ENCODE assay signal across 8 cellular contexts in the genomic region with DNA sequence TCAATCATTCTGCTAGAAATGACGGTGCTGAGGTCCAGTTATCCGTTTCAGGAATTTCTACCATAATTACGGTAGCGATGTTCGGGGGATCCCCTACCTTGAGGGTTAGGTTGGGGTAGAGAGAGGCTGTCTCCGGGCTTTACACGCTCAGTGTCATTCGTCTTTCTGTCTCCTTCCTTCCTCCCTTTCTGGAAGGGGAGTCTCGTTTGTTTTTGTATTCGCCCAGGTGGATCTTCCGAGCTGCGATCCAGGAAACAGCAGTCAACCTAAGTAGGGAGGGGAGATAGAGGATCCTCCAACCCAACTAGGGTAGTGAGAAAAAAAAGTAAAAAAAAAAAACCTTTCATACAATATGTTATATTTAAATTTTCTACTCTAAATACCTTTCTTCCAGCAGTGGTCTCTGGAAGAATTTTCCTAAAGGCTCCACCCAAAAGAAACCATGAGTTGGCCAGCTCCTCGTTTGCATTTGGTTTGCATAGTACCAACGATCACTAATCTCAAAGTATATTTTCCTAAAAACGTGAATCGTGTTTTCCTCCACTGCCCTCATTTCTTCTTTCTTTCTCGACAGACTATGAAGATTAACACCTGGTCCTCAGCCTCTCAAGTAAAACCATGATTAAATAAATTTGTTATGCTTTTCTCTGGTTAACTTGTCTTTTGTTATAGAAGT. TPM values are rescaled to one million over a fixed set of nuclear protein-coding genes. Genes with fewer than 3 reads are reported as not detected.
DNase-seq lines count a peak whose midpoint lies in the region; ATAC-seq and TF ChIP-seq lines count a peak whose summit lies in the region.

No MANE protein-coding gene starts in this region.

- H3K9me3 Mint-ChIP-seq in CD8-positive, alpha-beta memory T cell = no peaks in the 10 kb centered on the region
- no peaks in the 10 kb centered on the region for H3K9me3 Mint-ChIP-seq in memory B cell

- H3K4me3 ChIP-seq in CD8-positive, alpha-beta memory T cell (ENCODE audit: low read length) = peak overlapping the region; percentile 58
- H3K4me3 ChIP-seq in HL-60 (replicated peaks; ENCODE audit: insufficient read depth, low read length) (peak overlapping the region; percentile 84), astrocyte of the cerebellum (ENCODE audit: low read depth, low read length) (peak overlapping the region; percentile 60), urinary bladder (ENCODE audit: low read depth, low read length) (peak overlapping the region; percentile 52)

- H3K36me3 Mint-ChIP-seq in CD8-positive, alpha-beta memory T cell = peaks cover 0 to 10% (median 0%) of the 10 kb centered on the region in 3 donors
- H3K36me3 Mint-ChIP-seq in memory B cell = peaks cover under 1% of the 10 kb centered on the region

- H3K9me3 ChIP-seq in CD8-positive, alpha-beta memory T cell (ENCODE audit: low read length) = no peaks in the 10 kb centered on the region

- in situ Hi-C loops in astrocyte of the cerebellum (cut with HindIII; ENCODE audit: low sequenced_read_pairs) = no loop called here

- H3K36me3 ChIP-seq in CD8-positive, alpha-beta memory T cell (ENCODE audit: insufficient read depth, low read length) = no peaks in the 10 kb centered on the region
- no peaks in the 10 kb centered on the region for H3K36me3 ChIP-seq in urinary bladder (ENCODE audit: insufficient read depth)

- peak overlapping the region; percentile 85 to 97 (median 94) for H3K4me3 Mint-ChIP-seq in CD8-positive, alpha-beta memory T cell
- H3K4me3 Mint-ChIP-seq in memory B cell = peak overlapping the region; percentile 98

- H3K27me3 ChIP-seq in CD8-positive, alpha-beta memory T cell (ENCODE audit: insufficient read depth, low read length, poor library complexity, severe bottlenecking) = no peaks in the 10 kb centered on the region
- peaks cover 6% of the 10 kb centered on the region for H3K27me3 ChIP-seq in HL-60 (ENCODE audit: insufficient read depth, poor library complexity, severe bottlenecking)

- CTCF ChIA-PET in CD8-positive, alpha-beta memory T cell (lab: Charles Lee) = interaction anchor here (1.0 to 18.2 kb wide), 9 partner anchors 8 to 97 kb away, joined by 4 to 496 read pairs (median 23); a partner anchor contains a TSS

- ATAC-seq in GM21360 (IDR thresholded peaks at IDR 0.05; ENCODE audit: unreplicated experiment) (peak; percentile 32), memory B cell (ENCODE audit: low read depth) (peak; percentile 56)

- H3K4me1 Mint-ChIP-seq in CD8-positive, alpha-beta memory T cell = peaks cover 34 to 49% (median 44%) of the 10 kb centered on the region in 3 donors
- peaks cover 60% of the 10 kb centered on the region for H3K4me1 Mint-ChIP-seq in memory B cell

- WGBS in urinary bladder = 4% methylated on average over 17 of the region's 17 CpGs

- H3K27ac ChIP-seq in CD8-positive, alpha-beta memory T cell (ENCODE audit: low read depth, low read length) = peak overlapping the region; percentile 77
- H3K27ac ChIP-seq in HL-60 (replicated peaks) (no peak overlapping the region), urinary bladder (ENCODE audit: low read depth) (peak overlapping the region; percentile 86)

- peak overlapping the region; percentile 85 to 97 (median 95) for H3K27ac Mint-ChIP-seq in CD8-positive, alpha-beta memory T cell
- H3K27ac Mint-ChIP-seq in memory B cell = peak overlapping the region; percentile 96

- TF ChIP-seq CTCF in HL-60 (IDR thresholded peaks at IDR 0.05; ENCODE audit: insufficient read depth, low read length) (no peak), astrocyte of the cerebellum (IDR thresholded peaks at IDR 0.05; ENCODE audit: low read depth, low read length, missing control alignments) (no peak)

- DNase-seq in CD8-positive, alpha-beta memory T cell = peak in 1 of 5 donors; percentile 25
- no peak for DNase-seq in HL-60 (ENCODE audit: low read depth in 1 of 2, low spot score in 1 of 2)
- DNase-seq in astrocyte of the cerebellum (ENCODE audit: low read depth) = no peak
- DNase-seq in memory B cell (ENCODE audit: low spot score in 2 of 2) = peak in 1 of 2 donors; percentile 26
- no peak for DNase-seq in Ammon's horn (ENCODE audit: low spot score)
- DNase-seq in nucleus accumbens (lab: John Stamatoyannopoulos, UW) = no peak

- peaks cover 0 to 2% of the 10 kb centered on the region in 2 donors for H3K27me3 Mint-ChIP-seq in CD8-positive, alpha-beta memory T cell
- H3K27me3 Mint-ChIP-seq in memory B cell = no peaks in the 10 kb centered on the region

- POLR2A ChIA-PET in CD8-positive, alpha-beta memory T cell (lab: Charles Lee) = interaction anchor here (0.5 to 2.4 kb wide), 10 partner anchors 8 to 65 kb away, joined by 3 to 39 read pairs (median 6); a partner anchor contains a TSS

- peaks cover 29% of the 10 kb centered on the region for H3K4me1 ChIP-seq in CD8-positive, alpha-beta memory T cell (ENCODE audit: insufficient read depth, low read length)
- H3K4me1 ChIP-seq in urinary bladder (ENCODE audit: insufficient read depth) = no peaks in the 10 kb centered on the region

RNA-seq across cellular contexts. Expression of a gene that starts 0.6 kb away (rescaled TPM):
- 10 to 100 TPM; 19.4 to 19.6 TPM for total RNA-seq in CD8-positive, alpha-beta memory T cell
- polyA plus RNA-seq in CD8-positive, alpha-beta memory T cell = 2.9 TPM
- 33.6 TPM for total RNA-seq in urinary bladder
- 19.7 TPM for polyA plus RNA-seq in urinary bladder

RNA-seq across cellular contexts. Expression of a gene that starts 21.0 kb away (rescaled TPM):
- 10 to 100 TPM; 80.7 TPM for total RNA-seq in CD8-positive, alpha-beta memory T cell
- 13.6 TPM for polyA plus RNA-seq in CD8-positive, alpha-beta memory T cell
- 148 TPM for total RNA-seq in urinary bladder
- 4.4 TPM for polyA plus RNA-seq in urinary bladder
